ENCODE assay signal across 27 cellular contexts in genomic region chr11:69189059-69189458, GRCh38. TPM values are rescaled to one million over a fixed set of nuclear protein-coding genes. Genes with fewer than 3 reads are reported as not detected.
"Had no signal": no experiment of that assay in that cellular context is flagged by ENCODE, and none has a peak within 500 bp of the region (broad histone marks: within the 10 kb centered on the region; RNA-seq: fewer than 3 reads in every experiment).

No MANE protein-coding gene starts in this region.

- H3K9me3 ChIP-seq: ascending aorta, gastrocnemius medialis had no signal

- H3K27ac ChIP-seq: ascending aorta, breast epithelium, coronary artery, dorsolateral prefrontal cortex, esophagus muscularis mucosa, foreskin keratinocyte, gastrocnemius medialis, heart left ventricle had no signal

- H3K4me3 ChIP-seq: ascending aorta, breast epithelium, coronary artery, dorsolateral prefrontal cortex, esophagus muscularis mucosa, gastrocnemius medialis, heart left ventricle had no signal

- H3K27me3 ChIP-seq: ascending aorta, breast epithelium, foreskin keratinocyte had no signal

- ATAC-seq: activated CD4-positive, alpha-beta T cell treated with anti-CD3 and anti-CD28 coated beads for 36 hours; activated naive CD4-positive, alpha-beta T cell treated with anti-CD3 and anti-CD28 coated beads, Interleukin-2, amount 50 U/mL, for 72 hours; activated T-cell treated with anti-CD3 and anti-CD28 coated beads, Interleukin-2, amount 50 U/mL, for 72 hours; foreskin keratinocyte; gastrocnemius medialis; heart left ventricle had no signal

- H3K4me1 ChIP-seq: ascending aorta, breast epithelium, esophagus muscularis mucosa, foreskin keratinocyte, gastrocnemius medialis had no signal

- H3K36me3 ChIP-seq: ascending aorta, breast epithelium, esophagus muscularis mucosa, gastrocnemius medialis, heart left ventricle had no signal

- DNase-seq: activated CD4-positive, alpha-beta memory T cell treated with anti-CD3 and anti-CD28 coated beads, Interleukin-2, amount 10 ng/mL, durations not matched to agents 7 days and 5 days; activated CD4-positive, alpha-beta T cell treated with anti-CD3 and anti-CD28 coated beads for 36 hours; activated CD4-positive, alpha-beta T cell treated with anti-CD3 and anti-CD28 coated beads, Interleukin-2, amount 10 ng/mL, durations not matched to agents 24 days and 14 days; activated CD4-positive, CD25-positive, alpha-beta regulatory T cell; activated CD4-positive, CD25-positive, alpha-beta regulatory T cell treated with anti-CD3 and anti-CD28 coated beads, Interleukin-2, amount 50 U/mL, for 72 hours; activated CD8-positive, alpha-beta memory T cell treated with anti-CD3 and anti-CD28 coated beads, Interleukin-2, amount 50 U/mL, for 48 hours; activated gamma-delta T cell; activated naive CD4-positive, alpha-beta T cell; activated naive CD4-positive, alpha-beta T cell treated with anti-CD3 and anti-CD28 coated beads, Interleukin-2, amount 10 ng/mL, durations not matched to agents 7 days and 5 days; activated naive CD8-positive, alpha-beta T cell treated with anti-CD3 and anti-CD28 coated beads, Interleukin-2, amount 10 ng/mL, durations not matched to agents 7 days and 5 days; activated T-cell treated with anti-CD3 and anti-CD28 coated beads for 4 hours; activated T-cell treated with anti-CD3 and anti-CD28 coated beads, Interleukin-2, amount 50 U/mL, for 24 hours; activated T-cell treated with anti-CD3 and anti-CD28 coated beads, Interleukin-2, amount 50 U/mL, for 72 hours; dorsolateral prefrontal cortex; effector memory CD4-positive, alpha-beta T cell; endodermal cell; erythroblast; foreskin keratinocyte; gastrocnemius medialis; glutamatergic neuron; heart left ventricle; T-helper 2 cell had no signal

RNA-seq across cellular contexts. Expression of gene SMIM38, which starts 33.3 kb away (rescaled TPM):
- total RNA-seq: foreskin keratinocyte had no signal
- polyA plus RNA-seq: foreskin keratinocyte had no signal
